Comparison of ENCODE assay signal across 1 cellular context in the genomic region with DNA sequence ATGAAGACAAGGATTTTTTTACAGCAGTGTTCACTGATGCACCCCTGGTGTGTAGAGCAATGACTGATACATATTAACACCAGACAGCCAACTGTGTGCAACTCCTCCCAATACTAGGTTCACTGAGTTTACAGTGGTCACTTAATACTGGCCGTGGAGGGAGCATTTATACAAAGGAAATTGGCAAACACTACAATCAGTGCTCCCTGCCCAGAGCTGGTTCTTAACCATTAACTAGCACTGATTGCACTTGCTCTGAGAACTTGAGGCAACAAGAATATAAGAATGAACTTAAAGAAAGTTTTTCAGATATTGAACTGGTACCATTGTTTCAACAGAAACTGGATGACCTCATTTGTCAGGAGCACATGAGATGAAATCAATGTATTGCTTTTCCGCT.
A peak's percentile ranks its signal among the peaks of the same experiment; 100 is the strongest.
TF ChIP-seq lines count a peak whose summit lies in the region.

No MANE protein-coding gene starts in this region.

TF ChIP-seq in HepG2, 621 proteins besides CTCF, POLR2A, EP300 and RAD21 (continued from another document and continues in another):
- TF ChIP-seq HMG20B (CRISPR knock-in tag; conservative IDR thresholded peaks at IDR 0.05) (peak; percentile 52; the same call in 1 of the 2 replicates), ZNF7 (CRISPR knock-in tag; IDR thresholded peaks at IDR 0.05) (peak; percentile 85; the same call in 1 of the 2 replicates), TEAD2 (CRISPR knock-in tag; IDR thresholded peaks at IDR 0.05) (no peak), TBX2 (CRISPR knock-in tag; IDR thresholded peaks at IDR 0.05; ENCODE audit: borderline replicate concordance) (peak; percentile 27; the same call in 1 of the 2 replicates), ZNF777 (CRISPR knock-in tag; IDR thresholded peaks at IDR 0.05) (no peak), SOX6 (IDR thresholded peaks at IDR 0.05) (no peak), SOX6 (CRISPR knock-in tag; IDR thresholded peaks at IDR 0.05) (peak; percentile 89), ATF7-NPFF (CRISPR knock-in tag; IDR thresholded peaks at IDR 0.05; ENCODE audit: low read depth) (no peak), SOX13 (IDR thresholded peaks at IDR 0.05) (0 out of 2 replicates have a peak, but pooled peaks have one; percentile 14), SOX13 (CRISPR knock-in tag; conservative IDR thresholded peaks at IDR 0.05 in 1 of 2, IDR thresholded peaks at IDR 0.05 in 1 of 2) (peak in 1 of 2 experiments; percentile 75; a peak in 2 of 4 replicates), ZNF12 (CRISPR knock-in tag; IDR thresholded peaks at IDR 0.05) (0 out of 2 replicates have a peak, but pooled peaks have one; percentile 13), ZNF343 (CRISPR knock-in tag; IDR thresholded peaks at IDR 0.05) (no peak), ETV5 (CRISPR knock-in tag; IDR thresholded peaks at IDR 0.05; ENCODE audit: borderline replicate concordance) (no peak), SPEN (CRISPR knock-in tag; IDR thresholded peaks at IDR 0.05; ENCODE audit: low read depth) (no peak), ZNF263 (CRISPR knock-in tag; IDR thresholded peaks at IDR 0.05) (peak; percentile 92), RFX3 (CRISPR knock-in tag; IDR thresholded peaks at IDR 0.05) (no peak), POLR2AphosphoS2 (IDR thresholded peaks at IDR 0.05; ENCODE audit: low read depth, low read length) (no peak), TEAD3 (CRISPR knock-in tag; optimal IDR thresholded peaks at IDR 0.05; ENCODE audit: borderline replicate concordance) (peak; percentile 13), ZNF572 (CRISPR knock-in tag; IDR thresholded peaks at IDR 0.05) (no peak), MATR3 (CRISPR knock-in tag; IDR thresholded peaks at IDR 0.05) (no peak), KMT2A (CRISPR knock-in tag; IDR thresholded peaks at IDR 0.05) (peak; percentile 43; the same call in 1 of the 2 replicates), ONECUT2 (CRISPR knock-in tag; IDR thresholded peaks at IDR 0.05) (peak; percentile 57)
- TF ChIP-seq, protein P1, sequence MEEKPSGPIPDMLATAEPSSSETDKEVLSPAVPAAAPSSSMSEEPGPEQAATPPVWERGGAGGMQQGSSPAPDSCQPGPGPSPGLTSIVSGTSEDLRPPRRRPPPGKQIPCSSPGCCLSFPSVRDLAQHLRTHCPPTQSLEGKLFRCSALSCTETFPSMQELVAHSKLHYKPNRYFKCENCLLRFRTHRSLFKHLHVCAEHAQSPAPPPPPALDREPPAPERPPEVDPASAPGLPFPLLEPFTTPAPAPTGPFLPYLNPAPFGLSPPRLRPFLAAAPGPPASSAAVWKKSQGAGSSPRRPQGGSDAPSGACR (CRISPR knock-in tag; IDR thresholded peaks at IDR 0.05) = 0 out of 2 replicates have a peak, but pooled peaks have one; percentile 25
- TF ChIP-seq, protein P2, sequence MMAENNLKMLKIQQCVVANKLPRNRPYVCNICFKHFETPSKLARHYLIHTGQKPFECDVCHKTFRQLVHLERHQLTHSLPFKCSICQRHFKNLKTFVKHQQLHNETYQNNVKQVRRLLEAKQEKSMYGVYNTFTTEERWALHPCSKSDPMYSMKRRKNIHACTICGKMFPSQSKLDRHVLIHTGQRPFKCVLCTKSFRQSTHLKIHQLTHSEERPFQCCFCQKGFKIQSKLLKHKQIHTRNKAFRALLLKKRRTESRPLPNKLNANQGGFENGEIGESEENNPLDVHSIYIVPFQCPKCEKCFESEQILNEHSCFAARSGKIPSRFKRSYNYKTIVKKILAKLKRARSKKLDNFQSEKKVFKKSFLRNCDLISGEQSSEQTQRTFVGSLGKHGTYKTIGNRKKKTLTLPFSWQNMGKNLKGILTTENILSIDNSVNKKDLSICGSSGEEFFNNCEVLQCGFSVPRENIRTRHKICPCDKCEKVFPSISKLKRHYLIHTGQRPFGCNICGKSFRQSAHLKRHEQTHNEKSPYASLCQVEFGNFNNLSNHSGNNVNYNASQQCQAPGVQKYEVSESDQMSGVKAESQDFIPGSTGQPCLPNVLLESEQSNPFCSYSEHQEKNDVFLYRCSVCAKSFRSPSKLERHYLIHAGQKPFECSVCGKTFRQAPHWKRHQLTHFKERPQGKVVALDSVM (CRISPR knock-in tag; IDR thresholded peaks at IDR 0.05) = no peak
- TF ChIP-seq, protein P3, sequence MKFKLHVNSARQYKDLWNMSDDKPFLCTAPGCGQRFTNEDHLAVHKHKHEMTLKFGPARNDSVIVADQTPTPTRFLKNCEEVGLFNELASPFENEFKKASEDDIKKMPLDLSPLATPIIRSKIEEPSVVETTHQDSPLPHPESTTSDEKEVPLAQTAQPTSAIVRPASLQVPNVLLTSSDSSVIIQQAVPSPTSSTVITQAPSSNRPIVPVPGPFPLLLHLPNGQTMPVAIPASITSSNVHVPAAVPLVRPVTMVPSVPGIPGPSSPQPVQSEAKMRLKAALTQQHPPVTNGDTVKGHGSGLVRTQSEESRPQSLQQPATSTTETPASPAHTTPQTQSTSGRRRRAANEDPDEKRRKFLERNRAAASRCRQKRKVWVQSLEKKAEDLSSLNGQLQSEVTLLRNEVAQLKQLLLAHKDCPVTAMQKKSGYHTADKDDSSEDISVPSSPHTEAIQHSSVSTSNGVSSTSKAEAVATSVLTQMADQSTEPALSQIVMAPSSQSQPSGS (CRISPR knock-in tag; IDR thresholded peaks at IDR 0.05) = no peak
- TF ChIP-seq, protein P4, sequence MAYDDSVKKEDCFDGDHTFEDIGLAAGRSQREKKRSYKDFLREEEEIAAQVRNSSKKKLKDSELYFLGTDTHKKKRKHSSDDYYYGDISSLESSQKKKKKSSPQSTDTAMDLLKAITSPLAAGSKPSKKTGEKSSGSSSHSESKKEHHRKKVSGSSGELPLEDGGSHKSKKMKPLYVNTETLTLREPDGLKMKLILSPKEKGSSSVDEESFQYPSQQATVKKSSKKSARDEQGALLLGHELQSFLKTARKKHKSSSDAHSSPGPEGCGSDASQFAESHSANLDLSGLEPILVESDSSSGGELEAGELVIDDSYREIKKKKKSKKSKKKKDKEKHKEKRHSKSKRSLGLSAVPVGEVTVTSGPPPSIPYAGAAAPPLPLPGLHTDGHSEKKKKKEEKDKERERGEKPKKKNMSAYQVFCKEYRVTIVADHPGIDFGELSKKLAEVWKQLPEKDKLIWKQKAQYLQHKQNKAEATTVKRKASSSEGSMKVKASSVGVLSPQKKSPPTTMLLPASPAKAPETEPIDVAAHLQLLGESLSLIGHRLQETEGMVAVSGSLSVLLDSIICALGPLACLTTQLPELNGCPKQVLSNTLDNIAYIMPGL (CRISPR knock-in tag; IDR thresholded peaks at IDR 0.05; ENCODE audit: borderline replicate concordance in 1 of 2, low read depth in 1 of 2) = 0 out of 4 replicates have a peak, but pooled peaks of 1 of the 2 experiments have one; percentile 36
- TF ChIP-seq, protein P5, sequence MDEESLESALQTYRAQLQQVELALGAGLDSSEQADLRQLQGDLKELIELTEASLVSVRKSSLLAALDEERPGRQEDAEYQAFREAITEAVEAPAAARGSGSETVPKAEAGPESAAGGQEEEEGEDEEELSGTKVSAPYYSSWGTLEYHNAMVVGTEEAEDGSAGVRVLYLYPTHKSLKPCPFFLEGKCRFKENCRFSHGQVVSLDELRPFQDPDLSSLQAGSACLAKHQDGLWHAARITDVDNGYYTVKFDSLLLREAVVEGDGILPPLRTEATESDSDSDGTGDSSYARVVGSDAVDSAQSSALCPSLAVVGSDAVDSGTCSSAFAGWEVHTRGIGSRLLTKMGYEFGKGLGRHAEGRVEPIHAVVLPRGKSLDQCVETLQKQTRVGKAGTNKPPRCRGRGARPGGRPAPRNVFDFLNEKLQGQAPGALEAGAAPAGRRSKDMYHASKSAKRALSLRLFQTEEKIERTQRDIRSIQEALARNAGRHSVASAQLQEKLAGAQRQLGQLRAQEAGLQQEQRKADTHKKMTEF (CRISPR knock-in tag; IDR thresholded peaks at IDR 0.05) = peak; percentile 34; the same call in 1 of the 2 replicates
- TF ChIP-seq, protein P6, sequence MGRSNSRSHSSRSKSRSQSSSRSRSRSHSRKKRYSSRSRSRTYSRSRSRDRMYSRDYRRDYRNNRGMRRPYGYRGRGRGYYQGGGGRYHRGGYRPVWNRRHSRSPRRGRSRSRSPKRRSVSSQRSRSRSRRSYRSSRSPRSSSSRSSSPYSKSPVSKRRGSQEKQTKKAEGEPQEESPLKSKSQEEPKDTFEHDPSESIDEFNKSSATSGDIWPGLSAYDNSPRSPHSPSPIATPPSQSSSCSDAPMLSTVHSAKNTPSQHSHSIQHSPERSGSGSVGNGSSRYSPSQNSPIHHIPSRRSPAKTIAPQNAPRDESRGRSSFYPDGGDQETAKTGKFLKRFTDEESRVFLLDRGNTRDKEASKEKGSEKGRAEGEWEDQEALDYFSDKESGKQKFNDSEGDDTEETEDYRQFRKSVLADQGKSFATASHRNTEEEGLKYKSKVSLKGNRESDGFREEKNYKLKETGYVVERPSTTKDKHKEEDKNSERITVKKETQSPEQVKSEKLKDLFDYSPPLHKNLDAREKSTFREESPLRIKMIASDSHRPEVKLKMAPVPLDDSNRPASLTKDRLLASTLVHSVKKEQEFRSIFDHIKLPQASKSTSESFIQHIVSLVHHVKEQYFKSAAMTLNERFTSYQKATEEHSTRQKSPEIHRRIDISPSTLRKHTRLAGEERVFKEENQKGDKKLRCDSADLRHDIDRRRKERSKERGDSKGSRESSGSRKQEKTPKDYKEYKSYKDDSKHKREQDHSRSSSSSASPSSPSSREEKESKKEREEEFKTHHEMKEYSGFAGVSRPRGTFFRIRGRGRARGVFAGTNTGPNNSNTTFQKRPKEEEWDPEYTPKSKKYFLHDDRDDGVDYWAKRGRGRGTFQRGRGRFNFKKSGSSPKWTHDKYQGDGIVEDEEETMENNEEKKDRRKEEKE (IDR thresholded peaks at IDR 0.05) = no peak
- TF ChIP-seq, protein P7, sequence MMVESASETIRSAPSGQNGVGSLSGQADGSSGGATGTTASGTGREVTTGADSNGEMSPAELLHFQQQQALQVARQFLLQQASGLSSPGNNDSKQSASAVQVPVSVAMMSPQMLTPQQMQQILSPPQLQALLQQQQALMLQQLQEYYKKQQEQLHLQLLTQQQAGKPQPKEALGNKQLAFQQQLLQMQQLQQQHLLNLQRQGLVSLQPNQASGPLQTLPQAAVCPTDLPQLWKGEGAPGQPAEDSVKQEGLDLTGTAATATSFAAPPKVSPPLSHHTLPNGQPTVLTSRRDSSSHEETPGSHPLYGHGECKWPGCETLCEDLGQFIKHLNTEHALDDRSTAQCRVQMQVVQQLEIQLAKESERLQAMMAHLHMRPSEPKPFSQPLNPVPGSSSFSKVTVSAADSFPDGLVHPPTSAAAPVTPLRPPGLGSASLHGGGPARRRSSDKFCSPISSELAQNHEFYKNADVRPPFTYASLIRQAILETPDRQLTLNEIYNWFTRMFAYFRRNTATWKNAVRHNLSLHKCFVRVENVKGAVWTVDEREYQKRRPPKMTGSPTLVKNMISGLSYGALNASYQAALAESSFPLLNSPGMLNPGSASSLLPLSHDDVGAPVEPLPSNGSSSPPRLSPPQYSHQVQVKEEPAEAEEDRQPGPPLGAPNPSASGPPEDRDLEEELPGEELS (CRISPR knock-in tag; IDR thresholded peaks at IDR 0.05) = peak; percentile 33; the same call in 1 of the 2 replicates
- TF ChIP-seq, protein P8, sequence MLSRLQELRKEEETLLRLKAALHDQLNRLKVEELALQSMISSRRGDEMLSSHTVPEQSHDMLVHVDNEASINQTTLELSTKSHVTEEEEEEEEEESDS (CRISPR knock-in tag; IDR thresholded peaks at IDR 0.05; ENCODE audit: borderline replicate concordance) = no peak
- TF ChIP-seq, protein P9, sequence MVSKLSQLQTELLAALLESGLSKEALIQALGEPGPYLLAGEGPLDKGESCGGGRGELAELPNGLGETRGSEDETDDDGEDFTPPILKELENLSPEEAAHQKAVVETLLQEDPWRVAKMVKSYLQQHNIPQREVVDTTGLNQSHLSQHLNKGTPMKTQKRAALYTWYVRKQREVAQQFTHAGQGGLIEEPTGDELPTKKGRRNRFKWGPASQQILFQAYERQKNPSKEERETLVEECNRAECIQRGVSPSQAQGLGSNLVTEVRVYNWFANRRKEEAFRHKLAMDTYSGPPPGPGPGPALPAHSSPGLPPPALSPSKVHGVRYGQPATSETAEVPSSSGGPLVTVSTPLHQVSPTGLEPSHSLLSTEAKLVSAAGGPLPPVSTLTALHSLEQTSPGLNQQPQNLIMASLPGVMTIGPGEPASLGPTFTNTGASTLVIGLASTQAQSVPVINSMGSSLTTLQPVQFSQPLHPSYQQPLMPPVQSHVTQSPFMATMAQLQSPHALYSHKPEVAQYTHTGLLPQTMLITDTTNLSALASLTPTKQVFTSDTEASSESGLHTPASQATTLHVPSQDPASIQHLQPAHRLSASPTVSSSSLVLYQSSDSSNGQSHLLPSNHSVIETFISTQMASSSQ (IDR thresholded peaks at IDR 0.05; ENCODE audit: low read depth) = 0 out of 2 replicates have a peak, but pooled peaks have one; percentile 60
- TF ChIP-seq, protein P9 (CRISPR knock-in tag; IDR thresholded peaks at IDR 0.05; ENCODE audit: borderline replicate concordance) = 0 out of 2 replicates have a peak, but pooled peaks have one; percentile 37
